1 cellular context compared by ENCODE assay signal in the genomic region with DNA sequence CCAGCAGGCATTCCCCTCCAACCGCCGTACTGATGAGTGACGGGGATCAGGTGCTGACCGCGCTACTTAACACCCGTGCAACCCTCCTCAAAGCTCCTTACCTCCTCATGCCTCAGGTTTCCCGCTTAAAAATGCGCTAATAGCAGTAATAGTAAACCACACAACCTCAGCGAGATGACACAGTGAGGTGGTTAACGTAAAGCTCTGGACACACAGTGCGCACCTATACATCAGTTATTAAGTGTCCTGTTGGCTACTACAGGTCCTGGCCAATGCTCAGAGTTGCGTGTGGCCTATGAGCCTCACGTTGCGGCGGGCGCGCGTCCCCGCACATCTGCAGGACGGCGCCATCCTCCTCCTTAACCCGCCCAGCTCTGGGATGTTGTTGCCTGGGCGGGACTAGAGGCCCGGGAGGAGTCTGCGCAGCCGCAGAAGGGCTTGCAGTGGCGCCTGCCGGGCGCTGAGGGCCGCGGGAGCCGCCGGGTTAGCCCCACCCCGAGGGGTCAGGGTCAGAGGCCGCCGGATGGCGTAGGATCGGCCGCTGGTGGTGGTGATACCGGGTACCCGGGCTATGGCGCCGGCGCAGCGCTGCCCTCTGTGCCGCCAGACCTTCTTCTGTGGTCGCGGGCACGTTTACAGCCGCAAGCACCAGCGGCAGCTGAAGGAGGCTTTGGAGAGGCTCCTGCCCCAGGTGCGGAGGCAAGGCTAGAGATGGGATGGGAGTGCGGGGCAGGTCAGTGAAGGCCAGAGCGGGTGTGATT.
TF ChIP-seq lines count a peak whose summit lies in the region.

TSS of gene CENATAC (plus strand) at position 512 of the 761 bp plus-strand sequence. CDS start at position 572, 60 bp downstream.

TF ChIP-seq in HepG2, 621 proteins besides CTCF, POLR2A, EP300 and RAD21 (continued from another document and continues in another):
- TF ChIP-seq DZIP1 (CRISPR knock-in tag; IDR thresholded peaks at IDR 0.05) (0 out of 2 replicates have a peak, but pooled peaks have one; percentile 23), HDAC2 (CRISPR knock-in tag; IDR thresholded peaks at IDR 0.05) (peak; percentile 78), CBFB (CRISPR knock-in tag; IDR thresholded peaks at IDR 0.05) (peak; percentile 66; the same call in 1 of the 2 replicates), SMAD1 (CRISPR knock-in tag; IDR thresholded peaks at IDR 0.05; ENCODE audit: borderline replicate concordance, low read depth) (no peak), NFIC (IDR thresholded peaks at IDR 0.05; ENCODE audit: low read length) (no peak), TCF7L2 (IDR thresholded peaks at IDR 0.05; ENCODE audit: low read depth, low read length) (no peak), ZNF274 (CRISPR knock-in tag; IDR thresholded peaks at IDR 0.05) (peak; percentile 73), TARDBP (CRISPR knock-in tag; IDR thresholded peaks at IDR 0.05) (peak; percentile 21; the same call in 1 of the 2 replicates), ZNF780A (CRISPR knock-in tag; IDR thresholded peaks at IDR 0.05) (peak; percentile 19; the same call in 1 of the 2 replicates), ZNF224 (CRISPR knock-in tag; IDR thresholded peaks at IDR 0.05) (peak; percentile 98), ZNF136 (CRISPR knock-in tag; IDR thresholded peaks at IDR 0.05; ENCODE audit: low read depth) (0 out of 2 replicates have a peak, but pooled peaks have one; percentile 74), ZBTB46 (CRISPR knock-in tag; IDR thresholded peaks at IDR 0.05; ENCODE audit: borderline replicate concordance) (no peak), ZNF263 (CRISPR knock-in tag; IDR thresholded peaks at IDR 0.05) (peak; percentile 56), ZNF460 (CRISPR knock-in tag; IDR thresholded peaks at IDR 0.05; ENCODE audit: borderline replicate concordance) (no peak), ZZZ3 (CRISPR knock-in tag; IDR thresholded peaks at IDR 0.05; ENCODE audit: borderline replicate concordance) (peak; percentile 22; the same call in 1 of the 2 replicates), BRCA1 (CRISPR knock-in tag; IDR thresholded peaks at IDR 0.05) (no peak), AGO1 (IDR thresholded peaks at IDR 0.05; ENCODE audit: low read depth, low read length, poor library complexity, severe bottlenecking) (peak; percentile 29), SP1 (IDR thresholded peaks at IDR 0.05) (no peak), SP1 (CRISPR knock-in tag; IDR thresholded peaks at IDR 0.05) (peak; percentile 58), CHD4 (IDR thresholded peaks at IDR 0.05; ENCODE audit: borderline replicate concordance, low read length) (no peak), TBP (CRISPR knock-in tag; IDR thresholded peaks at IDR 0.05) (no peak), MIER3 (CRISPR knock-in tag; IDR thresholded peaks at IDR 0.05; ENCODE audit: borderline replicate concordance) (peak; percentile 26; the same call in 1 of the 2 replicates), EED (CRISPR knock-in tag; IDR thresholded peaks at IDR 0.05) (no peak), ZNF414 (CRISPR knock-in tag; IDR thresholded peaks at IDR 0.05) (0 out of 2 replicates have a peak, but pooled peaks have one; percentile 42), KLF16 (CRISPR knock-in tag; IDR thresholded peaks at IDR 0.05) (peak in 1 of 2 experiments; percentile 80; a peak in 2 of 4 replicates), POLR2AphosphoS5 (IDR thresholded peaks at IDR 0.05; ENCODE audit: low read depth, low read length) (peak; percentile 92), ZMAT3 (CRISPR knock-in tag; conservative IDR thresholded peaks at IDR 0.05) (peak; percentile 81; the same call in 1 of the 2 replicates), ZNF143 (CRISPR knock-in tag; IDR thresholded peaks at IDR 0.05) (peak; percentile 64; the same call in 1 of the 2 replicates), TMF1 (CRISPR knock-in tag; IDR thresholded peaks at IDR 0.05; ENCODE audit: low read depth) (peak; percentile 63; the same call in 1 of the 2 replicates), EEA1 (CRISPR knock-in tag; IDR thresholded peaks at IDR 0.05; ENCODE audit: borderline replicate concordance) (0 out of 2 replicates have a peak, but pooled peaks have one; percentile 79), ZNF124 (CRISPR knock-in tag; IDR thresholded peaks at IDR 0.05) (peak; percentile 68; the same call in 1 of the 2 replicates)
- TF ChIP-seq, protein P1, sequence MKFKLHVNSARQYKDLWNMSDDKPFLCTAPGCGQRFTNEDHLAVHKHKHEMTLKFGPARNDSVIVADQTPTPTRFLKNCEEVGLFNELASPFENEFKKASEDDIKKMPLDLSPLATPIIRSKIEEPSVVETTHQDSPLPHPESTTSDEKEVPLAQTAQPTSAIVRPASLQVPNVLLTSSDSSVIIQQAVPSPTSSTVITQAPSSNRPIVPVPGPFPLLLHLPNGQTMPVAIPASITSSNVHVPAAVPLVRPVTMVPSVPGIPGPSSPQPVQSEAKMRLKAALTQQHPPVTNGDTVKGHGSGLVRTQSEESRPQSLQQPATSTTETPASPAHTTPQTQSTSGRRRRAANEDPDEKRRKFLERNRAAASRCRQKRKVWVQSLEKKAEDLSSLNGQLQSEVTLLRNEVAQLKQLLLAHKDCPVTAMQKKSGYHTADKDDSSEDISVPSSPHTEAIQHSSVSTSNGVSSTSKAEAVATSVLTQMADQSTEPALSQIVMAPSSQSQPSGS (CRISPR knock-in tag; IDR thresholded peaks at IDR 0.05), result peak; percentile 18; the same call in 1 of the 2 replicates
- TF ChIP-seq, protein P2, sequence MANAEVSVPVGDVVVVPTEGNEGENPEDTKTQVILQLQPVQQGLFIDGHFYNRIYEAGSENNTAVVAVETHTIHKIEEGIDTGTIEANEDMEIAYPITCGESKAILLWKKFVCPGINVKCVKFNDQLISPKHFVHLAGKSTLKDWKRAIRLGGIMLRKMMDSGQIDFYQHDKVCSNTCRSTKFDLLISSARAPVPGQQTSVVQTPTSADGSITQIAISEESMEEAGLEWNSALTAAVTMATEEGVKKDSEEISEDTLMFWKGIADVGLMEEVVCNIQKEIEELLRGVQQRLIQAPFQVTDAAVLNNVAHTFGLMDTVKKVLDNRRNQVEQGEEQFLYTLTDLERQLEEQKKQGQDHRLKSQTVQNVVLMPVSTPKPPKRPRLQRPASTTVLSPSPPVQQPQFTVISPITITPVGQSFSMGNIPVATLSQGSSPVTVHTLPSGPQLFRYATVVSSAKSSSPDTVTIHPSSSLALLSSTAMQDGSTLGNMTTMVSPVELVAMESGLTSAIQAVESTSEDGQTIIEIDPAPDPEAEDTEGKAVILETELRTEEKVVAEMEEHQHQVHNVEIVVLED (CRISPR knock-in tag; IDR thresholded peaks at IDR 0.05; ENCODE audit: borderline replicate concordance), result peak; percentile 81
- TF ChIP-seq, protein P3, sequence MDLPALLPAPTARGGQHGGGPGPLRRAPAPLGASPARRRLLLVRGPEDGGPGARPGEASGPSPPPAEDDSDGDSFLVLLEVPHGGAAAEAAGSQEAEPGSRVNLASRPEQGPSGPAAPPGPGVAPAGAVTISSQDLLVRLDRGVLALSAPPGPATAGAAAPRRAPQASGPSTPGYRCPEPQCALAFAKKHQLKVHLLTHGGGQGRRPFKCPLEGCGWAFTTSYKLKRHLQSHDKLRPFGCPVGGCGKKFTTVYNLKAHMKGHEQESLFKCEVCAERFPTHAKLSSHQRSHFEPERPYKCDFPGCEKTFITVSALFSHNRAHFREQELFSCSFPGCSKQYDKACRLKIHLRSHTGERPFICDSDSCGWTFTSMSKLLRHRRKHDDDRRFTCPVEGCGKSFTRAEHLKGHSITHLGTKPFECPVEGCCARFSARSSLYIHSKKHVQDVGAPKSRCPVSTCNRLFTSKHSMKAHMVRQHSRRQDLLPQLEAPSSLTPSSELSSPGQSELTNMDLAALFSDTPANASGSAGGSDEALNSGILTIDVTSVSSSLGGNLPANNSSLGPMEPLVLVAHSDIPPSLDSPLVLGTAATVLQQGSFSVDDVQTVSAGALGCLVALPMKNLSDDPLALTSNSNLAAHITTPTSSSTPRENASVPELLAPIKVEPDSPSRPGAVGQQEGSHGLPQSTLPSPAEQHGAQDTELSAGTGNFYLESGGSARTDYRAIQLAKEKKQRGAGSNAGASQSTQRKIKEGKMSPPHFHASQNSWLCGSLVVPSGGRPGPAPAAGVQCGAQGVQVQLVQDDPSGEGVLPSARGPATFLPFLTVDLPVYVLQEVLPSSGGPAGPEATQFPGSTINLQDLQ (CRISPR knock-in tag; IDR thresholded peaks at IDR 0.05), result no peak
- TF ChIP-seq, protein P4, sequence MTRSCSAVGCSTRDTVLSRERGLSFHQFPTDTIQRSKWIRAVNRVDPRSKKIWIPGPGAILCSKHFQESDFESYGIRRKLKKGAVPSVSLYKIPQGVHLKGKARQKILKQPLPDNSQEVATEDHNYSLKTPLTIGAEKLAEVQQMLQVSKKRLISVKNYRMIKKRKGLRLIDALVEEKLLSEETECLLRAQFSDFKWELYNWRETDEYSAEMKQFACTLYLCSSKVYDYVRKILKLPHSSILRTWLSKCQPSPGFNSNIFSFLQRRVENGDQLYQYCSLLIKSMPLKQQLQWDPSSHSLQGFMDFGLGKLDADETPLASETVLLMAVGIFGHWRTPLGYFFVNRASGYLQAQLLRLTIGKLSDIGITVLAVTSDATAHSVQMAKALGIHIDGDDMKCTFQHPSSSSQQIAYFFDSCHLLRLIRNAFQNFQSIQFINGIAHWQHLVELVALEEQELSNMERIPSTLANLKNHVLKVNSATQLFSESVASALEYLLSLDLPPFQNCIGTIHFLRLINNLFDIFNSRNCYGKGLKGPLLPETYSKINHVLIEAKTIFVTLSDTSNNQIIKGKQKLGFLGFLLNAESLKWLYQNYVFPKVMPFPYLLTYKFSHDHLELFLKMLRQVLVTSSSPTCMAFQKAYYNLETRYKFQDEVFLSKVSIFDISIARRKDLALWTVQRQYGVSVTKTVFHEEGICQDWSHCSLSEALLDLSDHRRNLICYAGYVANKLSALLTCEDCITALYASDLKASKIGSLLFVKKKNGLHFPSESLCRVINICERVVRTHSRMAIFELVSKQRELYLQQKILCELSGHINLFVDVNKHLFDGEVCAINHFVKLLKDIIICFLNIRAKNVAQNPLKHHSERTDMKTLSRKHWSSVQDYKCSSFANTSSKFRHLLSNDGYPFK (CRISPR knock-in tag; IDR thresholded peaks at IDR 0.05; ENCODE audit: borderline replicate concordance), result peak; percentile 41; the same call in 1 of the 2 replicates
- TF ChIP-seq, protein P5, sequence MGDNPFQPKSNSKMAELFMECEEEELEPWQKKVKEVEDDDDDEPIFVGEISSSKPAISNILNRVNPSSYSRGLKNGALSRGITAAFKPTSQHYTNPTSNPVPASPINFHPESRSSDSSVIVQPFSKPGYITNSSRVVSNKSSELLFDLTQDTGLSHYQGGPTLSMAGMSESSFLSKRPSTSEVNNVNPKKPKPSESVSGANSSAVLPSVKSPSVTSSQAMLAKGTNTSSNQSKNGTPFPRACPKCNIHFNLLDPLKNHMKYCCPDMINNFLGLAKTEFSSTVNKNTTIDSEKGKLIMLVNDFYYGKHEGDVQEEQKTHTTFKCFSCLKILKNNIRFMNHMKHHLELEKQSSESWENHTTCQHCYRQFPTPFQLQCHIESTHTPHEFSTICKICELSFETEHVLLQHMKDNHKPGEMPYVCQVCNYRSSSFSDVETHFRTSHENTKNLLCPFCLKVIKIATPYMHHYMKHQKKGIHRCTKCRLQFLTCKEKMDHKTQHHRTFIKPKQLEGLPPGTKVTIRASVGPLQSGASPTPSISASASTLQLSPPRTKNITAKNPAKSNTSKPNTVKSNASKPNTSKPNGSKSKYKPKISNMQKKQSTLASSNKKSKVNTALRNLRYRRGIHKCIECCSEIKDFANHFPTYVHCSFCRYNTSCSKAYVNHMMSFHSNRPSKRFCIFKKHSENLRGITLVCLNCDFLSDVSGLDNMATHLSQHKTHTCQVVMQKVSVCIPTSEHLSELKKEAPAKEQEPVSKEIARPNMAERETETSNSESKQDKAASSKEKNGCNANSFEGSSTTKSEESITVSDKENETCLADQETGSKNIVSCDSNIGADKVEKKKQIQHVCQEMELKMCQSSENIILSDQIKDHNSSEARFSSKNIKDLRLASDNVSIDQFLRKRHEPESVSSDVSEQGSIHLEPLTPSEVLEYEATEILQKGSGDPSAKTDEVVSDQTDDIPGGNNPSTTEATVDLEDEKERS (CRISPR knock-in tag; IDR thresholded peaks at IDR 0.05), result no peak; the same call in 1 of the 2 replicates
